Comparison of ENCODE assay signal across 10 cellular contexts in the genomic region with DNA sequence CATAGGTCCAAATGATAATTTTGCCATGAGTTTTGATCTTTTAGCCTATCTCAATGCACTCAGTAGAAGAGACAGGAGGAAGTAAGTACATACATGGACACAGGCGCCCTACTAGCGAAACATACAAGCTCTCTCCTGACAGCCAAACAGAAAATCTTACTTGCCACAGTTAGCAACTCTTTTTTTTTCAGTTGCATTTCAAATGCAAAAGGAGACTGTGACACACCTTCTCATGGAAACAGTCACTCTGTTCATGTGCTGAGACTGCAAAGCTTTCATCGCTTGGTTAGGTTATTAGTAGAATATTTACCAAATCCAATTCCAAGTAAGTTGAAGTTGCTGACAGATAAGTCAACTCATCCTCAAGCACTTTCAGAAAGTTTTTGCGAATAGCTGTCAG.
DNase-seq lines count a peak whose midpoint lies in the region; ATAC-seq and TF ChIP-seq lines count a peak whose summit lies in the region.
"Had no signal": no experiment of that assay in that cellular context is flagged by ENCODE, and none has a peak within 500 bp of the region (broad histone marks: within the 10 kb centered on the region; RNA-seq: fewer than 3 reads in every experiment).

No MANE protein-coding gene starts in this region.

- H3K27me3 ChIP-seq in BE2C, result no peaks in the 10 kb centered on the region
- H3K27me3 ChIP-seq: BLaER1 had no signal

- intact Hi-C loops in activated CD8-positive, alpha-beta T cell treated with anti-CD3 and anti-CD28 coated beads for 36 hours (cut with micrococcal nuclease), result no loop called here

- peak; percentile 41 for ATAC-seq in GM19324 (IDR thresholded peaks at IDR 0.05; ENCODE audit: low FRiP score, unreplicated experiment)
- ATAC-seq in HG02970 (IDR thresholded peaks at IDR 0.05; ENCODE audit: low FRiP score, unreplicated experiment), result peak; percentile 37
- peak; percentile 68 for ATAC-seq in activated CD8-positive, alpha-beta T cell treated with anti-CD3 and anti-CD28 coated beads for 36 hours

- H3K27me3 Mint-ChIP-seq in activated CD8-positive, alpha-beta T cell treated with anti-CD3 and anti-CD28 coated beads for 36 hours, result no peaks in the 10 kb centered on the region

- DNase-seq in ACHN (peak; percentile 64), mucosa of gallbladder (ENCODE audit: low spot score) (no peak), Ammon's horn (ENCODE audit: low spot score) (no peak), BE2C (no peak), DMS 273 treated with DMSO at 0.1 percent for 48 hours (lab: John Stamatoyannopoulos, UW) (no peak)
- peak; percentile 56 for DNase-seq in activated CD8-positive, alpha-beta T cell treated with anti-CD3 and anti-CD28 coated beads for 36 hours
- DNase-seq: MM.1S had no signal

- CTCF ChIA-PET in activated CD8-positive, alpha-beta T cell treated with anti-CD3 and anti-CD28 coated beads for 36 hours (lab: Charles Lee), result interaction anchor here (0.7 to 2.9 kb wide), 10 partner anchors 11 to 226 kb away, joined by 3 to 12 read pairs (median 4); no protein-coding TSS in a partner anchor

- peaks cover 85% of the 10 kb centered on the region for H3K4me1 Mint-ChIP-seq in activated CD8-positive, alpha-beta T cell treated with anti-CD3 and anti-CD28 coated beads for 36 hours (ENCODE audit: low read depth)

- no peaks in the 10 kb centered on the region for H3K9me3 ChIP-seq in BE2C
- H3K9me3 ChIP-seq: BLaER1 had no signal

- H3K27ac Mint-ChIP-seq in activated CD8-positive, alpha-beta T cell treated with anti-CD3 and anti-CD28 coated beads for 36 hours, result peak overlapping the region; percentile 86

- TF ChIP-seq CTCF in activated CD8-positive, alpha-beta T cell treated with anti-CD3 and anti-CD28 coated beads for 36 hours (IDR thresholded peaks at IDR 0.05), result no peak
- TF ChIP-seq CTCF in BE2C (IDR thresholded peaks at IDR 0.05; ENCODE audit: low read depth, low read length), result no peak

- POLR2A ChIA-PET in activated CD8-positive, alpha-beta T cell treated with anti-CD3 and anti-CD28 coated beads for 36 hours (lab: Charles Lee), result interaction anchor here (0.6 to 6.5 kb wide), 15 partner anchors 10 to 297 kb away, joined by 3 to 41 read pairs (median 5); no protein-coding TSS in a partner anchor

- H3K9me3 Mint-ChIP-seq in activated CD8-positive, alpha-beta T cell treated with anti-CD3 and anti-CD28 coated beads for 36 hours, result no peaks in the 10 kb centered on the region

- no peak overlapping the region for H3K4me3 ChIP-seq in BE2C (ENCODE audit: low read depth, low read length)
- H3K4me3 ChIP-seq: BLaER1 had no signal

- peak overlapping the region; percentile 59 for H3K4me3 Mint-ChIP-seq in activated CD8-positive, alpha-beta T cell treated with anti-CD3 and anti-CD28 coated beads for 36 hours

- in situ Hi-C loops in ACHN (cut with HindIII; ENCODE audit: low pct_ligation_motif_present, low pct_unique_long_range_greater_than_20kb, low sequenced_read_pairs), result no loop called here

- H3K4me1 ChIP-seq in BE2C, result peaks cover 7% of the 10 kb centered on the region

- no peaks in the 10 kb centered on the region for H3K36me3 ChIP-seq in BE2C
- H3K36me3 ChIP-seq: BLaER1 had no signal

- peaks cover 14% of the 10 kb centered on the region for H3K36me3 Mint-ChIP-seq in activated CD8-positive, alpha-beta T cell treated with anti-CD3 and anti-CD28 coated beads for 36 hours (ENCODE audit: low read depth)

Comparison
In these comparisons a context has a peak if more than half of its experiments do, and no peak if none do; other contexts are left out.
1. DNase-seq: peak in ACHN (single experiment) and activated CD8-positive, alpha-beta T cell treated with anti-CD3 and anti-CD28 coated beads for 36 hours (single experiment); none in mucosa of gallbladder (single experiment), Ammon's horn (single experiment), BE2C (single experiment) and DMS 273 treated with DMSO at 0.1 percent for 48 hours (single experiment).
2. Peak in every context shown above with its lines, with median percentiles within 50 percentile points of each other: ATAC-seq.